20 cellular contexts compared by ENCODE assay signal in genomic region chr18:59063300-59063895, GRCh38.
A peak's percentile ranks its signal among the peaks of the same experiment; 100 is the strongest.
DNase-seq lines count a peak whose midpoint lies in the region; ATAC-seq and TF ChIP-seq lines count a peak whose summit lies in the region.
"Had no signal": no experiment of that assay in that cellular context is flagged by ENCODE, and none has a peak within 500 bp of the region (broad histone marks: within the 10 kb centered on the region; RNA-seq: fewer than 3 reads in every experiment).

No MANE protein-coding gene starts in this region.

- H3F3A ChIP-seq in GM23338 (replicated peaks; ENCODE audit: low read depth): no peaks in the 10 kb centered on the region

- no peaks in the 10 kb centered on the region for H3K27me3 ChIP-seq in GM23338 (ENCODE audit: insufficient read depth)
- H3K27me3 ChIP-seq in psoas muscle (ENCODE audit: insufficient read depth in 3 of 3, low read length in 2 of 3): no peaks in the 10 kb centered on the region
- H3K27me3 ChIP-seq: colonic mucosa, gastroesophageal sphincter, right lobe of liver, tibial artery had no signal

- intact Hi-C loops in psoas muscle (cut with DNase I): loop anchor here in 1 of 2 donors (2.0 kb wide), 1 partner anchor 73 kb away; no protein-coding TSS in a partner anchor

- whole genome bisulfite sequencing in psoas muscle, 3 donors: 21 to 33% (median 22%) methylated on average over 7 of the region's 7 CpGs

- no peak overlapping the region for H3K4me3 Mint-ChIP-seq in GM23338
- H3K4me3 Mint-ChIP-seq: CD4-positive, alpha-beta memory T cell; T-cell had no signal

- no peaks in the 10 kb centered on the region for H3K79me2 ChIP-seq in GM23338 (replicated peaks; ENCODE audit: insufficient read depth)

- no peak overlapping the region for H3K4me3 ChIP-seq in GM23338
- H3K4me3 ChIP-seq in psoas muscle: no peak overlapping the region
- H3K4me3 ChIP-seq: colonic mucosa, gastroesophageal sphincter, K562, right lobe of liver, tibial artery had no signal

- H3K27ac ChIP-seq in GM23338 (ENCODE audit: low read depth) (no peak overlapping the region), psoas muscle (peak overlapping the region; percentile 80)
- H3K27ac ChIP-seq: colonic mucosa, gastroesophageal sphincter, right lobe of liver, WERI-Rb-1 had no signal

- peaks cover 3% of the 10 kb centered on the region; the same call in 2 of the 3 replicates for H3K4me1 Mint-ChIP-seq in GM23338
- H3K4me1 Mint-ChIP-seq: CD4-positive, alpha-beta memory T cell; T-cell had no signal

- H2AFZ ChIP-seq in GM23338: peak overlapping the region; percentile 52; the same call in 1 of the 2 replicates

- H3K27ac Mint-ChIP-seq in GM23338: no peak overlapping the region
- H3K27ac Mint-ChIP-seq: CD4-positive, alpha-beta memory T cell; T-cell had no signal

- 0 out of 2 replicates have a peak, but pooled peaks cover 4% of the 10 kb centered on the region for H3K4me1 ChIP-seq in GM23338 (ENCODE audit: insufficient read depth)
- peaks cover 13% of the 10 kb centered on the region for H3K4me1 ChIP-seq in psoas muscle
- H3K4me1 ChIP-seq: colonic mucosa, gastroesophageal sphincter, right lobe of liver had no signal

- TF ChIP-seq CTCF in GM23338 (conservative IDR thresholded peaks at IDR 0.05; ENCODE audit: low read depth in 2 of 2): no peak
- no peak for TF ChIP-seq CTCF in psoas muscle (IDR thresholded peaks at IDR 0.05)

- H3K9me3 Mint-ChIP-seq in GM23338: no peaks in the 10 kb centered on the region
- H3K9me3 Mint-ChIP-seq: CD4-positive, alpha-beta memory T cell; T-cell had no signal

- ATAC-seq in GM23338 (no peak), psoas muscle (peak; percentile 58 to 91 (median 90)), GM21576 (IDR thresholded peaks at IDR 0.05; ENCODE audit: unreplicated experiment) (no peak)
- ATAC-seq: gastroesophageal sphincter, K562, right lobe of liver, T-cell had no signal

- H3K36me3 ChIP-seq in GM23338 (ENCODE audit: insufficient read depth) (no peaks in the 10 kb centered on the region), psoas muscle (ENCODE audit: insufficient read depth in 1 of 2, low read depth in 1 of 2) (no peaks in the 10 kb centered on the region)
- H3K36me3 ChIP-seq: colonic mucosa, gastroesophageal sphincter, right lobe of liver, tibial artery, WERI-Rb-1 had no signal

- H4K20me1 ChIP-seq in GM23338 (replicated peaks; ENCODE audit: insufficient read depth): no peaks in the 10 kb centered on the region

- H3K36me3 Mint-ChIP-seq in GM23338 (ENCODE audit: low read depth): no peaks in the 10 kb centered on the region
- H3K36me3 Mint-ChIP-seq: CD4-positive, alpha-beta memory T cell; T-cell had no signal

- H3K9me3 ChIP-seq in psoas muscle: no peaks in the 10 kb centered on the region
- H3K9me3 ChIP-seq: colonic mucosa, gastroesophageal sphincter, right lobe of liver, tibial artery had no signal

- H3K4me2 ChIP-seq in GM23338: no peak overlapping the region

- H3K9me2 ChIP-seq in GM23338 (ENCODE audit: insufficient read depth): no peaks in the 10 kb centered on the region

- DNase-seq in NCI-H1105 treated with DMSO at 0.1 percent for 48 hours (lab: John Stamatoyannopoulos, UW) (peak; percentile 15), NCI-H1105 (lab: John Stamatoyannopoulos, UW) (no peak), GM23338 (ENCODE audit: low spot score) (no peak), NCI-H774 (lab: John Stamatoyannopoulos, UW) (peak; percentile 57), psoas muscle (no peak)
- DNase-seq in activated CD4-positive, alpha-beta T cell treated with anti-CD3 and anti-CD28 coated beads, Interleukin-2, amount 50 U/mL, for 1 hour: no peak
- no peak for DNase-seq in activated CD4-positive, CD25-positive, alpha-beta regulatory T cell treated with anti-CD3 and anti-CD28 coated beads, Interleukin-2, amount 50 U/mL, for 72 hours
- DNase-seq: activated effector memory CD4-positive, alpha-beta T cell treated with anti-CD3 and anti-CD28 coated beads, Interleukin-2, amount 50 U/mL, for 16 hours; CD4-positive, alpha-beta memory T cell; colonic mucosa; NCI-H1436; NCI-H526; right lobe of liver; stimulated activated CD8-positive, alpha-beta memory T cell treated with anti-CD3 and anti-CD28 coated beads, Interleukin-4, amount 100 ng/mL, for 48 hours; T-cell; tibial artery; WERI-Rb-1 had no signal

- H3K27me3 Mint-ChIP-seq in GM23338 (ENCODE audit: insufficient read depth, low read depth, poor library complexity): no peaks in the 10 kb centered on the region

TF ChIP-seq in GM23338, 12 proteins besides CTCF, POLR2A, EP300 and RAD21 (continues in another document):
- TF ChIP-seq POLR2AphosphoS5 (IDR thresholded peaks at IDR 0.05; ENCODE audit: low read depth): no peak
- no peak for TF ChIP-seq ZNF331 (CRISPR knock-in tag; IDR thresholded peaks at IDR 0.05; ENCODE audit: low read depth)
- no peak for TF ChIP-seq NANOG (IDR thresholded peaks at IDR 0.05; ENCODE audit: borderline replicate concordance)
- TF ChIP-seq STAT1 (IDR thresholded peaks at IDR 0.05; ENCODE audit: unreplicated experiment): no peak
- no peak for TF ChIP-seq JUNB (IDR thresholded peaks at IDR 0.05; ENCODE audit: unreplicated experiment)
- no peak for TF ChIP-seq CREB1 (CRISPR knock-in tag; IDR thresholded peaks at IDR 0.05; ENCODE audit: low read depth)
- TF ChIP-seq ZNF114 (CRISPR knock-in tag; IDR thresholded peaks at IDR 0.05): no peak
- TF ChIP-seq REST (IDR thresholded peaks at IDR 0.05; ENCODE audit: unreplicated experiment): no peak
- TF ChIP-seq ETS1 (IDR thresholded peaks at IDR 0.05): no peak
- no peak for TF ChIP-seq EZH2phosphoT487 (IDR thresholded peaks at IDR 0.05; ENCODE audit: unreplicated experiment)
- TF ChIP-seq EZH2 (IDR thresholded peaks at IDR 0.05; ENCODE audit: low read depth, unreplicated experiment): no peak

Comparison
In these comparisons a context has a peak if more than half of its experiments do, and no peak if none do; other contexts are left out.
1. DNase-seq: peak in NCI-H1105 treated with DMSO at 0.1 percent for 48 hours (single experiment) and NCI-H774 (single experiment); none in NCI-H1105 (single experiment), GM23338 (single experiment), psoas muscle (0 of 2), activated CD4-positive, alpha-beta T cell treated with anti-CD3 and anti-CD28 coated beads, Interleukin-2, amount 50 U/mL, for 1 hour (single experiment) and activated CD4-positive, CD25-positive, alpha-beta regulatory T cell treated with anti-CD3 and anti-CD28 coated beads, Interleukin-2, amount 50 U/mL, for 72 hours (single experiment).
2. ATAC-seq: peak in psoas muscle (4 of 4); none in GM23338 (single experiment) and GM21576 (single experiment).